ENCODE assay signal across 1 cellular context in genomic region chr10:74104996-74105395, GRCh38.
TF ChIP-seq lines count a peak whose summit lies in the region.

No MANE protein-coding gene starts in this region.

TF ChIP-seq in Ishikawa, 13 proteins besides CTCF, POLR2A, EP300 and RAD21 (continued from another document):
- TF ChIP-seq REST (IDR thresholded peaks at IDR 0.05; ENCODE audit: low read depth) (no peak), NFIC (IDR thresholded peaks at IDR 0.05) (no peak), TEAD4 (IDR thresholded peaks at IDR 0.05) (no peak), TAF1 (IDR thresholded peaks at IDR 0.05; ENCODE audit: low read depth) (0 out of 2 replicates have a peak, but pooled peaks have one; percentile 0), TCF12 (IDR thresholded peaks at IDR 0.05; ENCODE audit: low read depth) (no peak)
TF ChIP-seq in Ishikawa: peak in this region for 1.
